In genomic region chr18:46169464-46169941, GRCh38 we compare ENCODE assay signal across 11 cellular contexts.
A peak's percentile ranks its signal among the peaks of the same experiment; 100 is the strongest.
DNase-seq lines count a peak whose midpoint lies in the region; ATAC-seq, FAIRE-seq and TF ChIP-seq lines count a peak whose summit lies in the region.
"Had no signal": no experiment of that assay in that cellular context is flagged by ENCODE, and none has a peak within 500 bp of the region (broad histone marks: within the 10 kb centered on the region; RNA-seq: fewer than 3 reads in every experiment).

No MANE protein-coding gene starts in this region.

- DNase-seq in CD4-positive, CD25-positive, alpha-beta regulatory T cell: no peak
- DNase-seq in astrocyte (ENCODE audit: low read depth): peak; percentile 78
- DNase-seq in memory B cell (ENCODE audit: low spot score in 2 of 2): no peak
- DNase-seq in NCI-H1105 (lab: John Stamatoyannopoulos, UW): no peak
- DNase-seq in inferior parietal cortex (ENCODE audit: extremely low spot score): no peak
- DNase-seq in posterior cingulate gyrus: no peak
- DNase-seq: heart left ventricle, NCI-H345 had no signal

- no peak overlapping the region for H3K27ac ChIP-seq in CD4-positive, CD25-positive, alpha-beta regulatory T cell (ENCODE audit: insufficient read depth, low read length, poor library complexity, severe bottlenecking)
- H3K27ac ChIP-seq in astrocyte (ENCODE audit: low read depth, low read length): peak overlapping the region; percentile 2
- H3K27ac ChIP-seq: heart left ventricle had no signal

- H3K27ac Mint-ChIP-seq in CD4-positive, CD25-positive, alpha-beta regulatory T cell: peak overlapping the region in 2 of 3 donors; percentile 25 to 27
- H3K27ac Mint-ChIP-seq in IgD-negative memory B cell: peak overlapping the region; percentile 35 to 94 (median 70)
- H3K27ac Mint-ChIP-seq in astrocyte (ENCODE audit: unreplicated experiment): peak overlapping the region; percentile 62
- peak overlapping the region; percentile 78 for H3K27ac Mint-ChIP-seq in memory B cell

- H3K4me3 Mint-ChIP-seq in CD4-positive, CD25-positive, alpha-beta regulatory T cell: peak overlapping the region in 1 of 4 donors; percentile 64
- H3K4me3 Mint-ChIP-seq in IgD-negative memory B cell (peak overlapping the region in 2 of 4 donors; percentile 33 to 50), astrocyte (ENCODE audit: unreplicated experiment) (no peak overlapping the region), memory B cell (no peak overlapping the region)

- no peaks in the 10 kb centered on the region for H3K9me3 ChIP-seq in CD4-positive, CD25-positive, alpha-beta regulatory T cell (ENCODE audit: control insufficient read depth in 2 of 2, low read length in 2 of 2)
- H3K9me3 ChIP-seq in astrocyte (ENCODE audit: insufficient read depth, low read depth, low read length): no peaks in the 10 kb centered on the region
- H3K9me3 ChIP-seq: heart left ventricle had no signal

- no peak for FAIRE-seq in astrocyte (lab: Jason Lieb, UNC)
- FAIRE-seq: TTC549 had no signal

- peaks cover 1% of the 10 kb centered on the region for H3K27me3 ChIP-seq in CD4-positive, CD25-positive, alpha-beta regulatory T cell (ENCODE audit: control insufficient read depth, insufficient read depth, low read length)
- H3K27me3 ChIP-seq in astrocyte (ENCODE audit: insufficient read depth, low read length): no peaks in the 10 kb centered on the region
- H3K27me3 ChIP-seq: heart left ventricle had no signal

- TF ChIP-seq CTCF in astrocyte (IDR thresholded peaks at IDR 0.05; ENCODE audit: insufficient read depth, low read depth, low read length): no peak

- no peak for ATAC-seq in CD4-positive, CD25-positive, alpha-beta regulatory T cell (ENCODE audit: low read depth in 2 of 2)
- ATAC-seq in memory B cell (ENCODE audit: low read depth) (no peak), HG02588 (IDR thresholded peaks at IDR 0.05; ENCODE audit: unreplicated experiment) (no peak)
- ATAC-seq: heart left ventricle had no signal

- no peaks in the 10 kb centered on the region for H3K9me3 Mint-ChIP-seq in CD4-positive, CD25-positive, alpha-beta regulatory T cell
- peaks cover 0 to 3% (median 0%) of the 10 kb centered on the region in 3 donors for H3K9me3 Mint-ChIP-seq in IgD-negative memory B cell
- peaks cover 4% of the 10 kb centered on the region for H3K9me3 Mint-ChIP-seq in astrocyte (ENCODE audit: unreplicated experiment)
- no peaks in the 10 kb centered on the region for H3K9me3 Mint-ChIP-seq in memory B cell

- peaks cover 2% of the 10 kb centered on the region for H4K20me1 ChIP-seq in astrocyte (ENCODE audit: insufficient read depth, low read length)

- H3K27me3 Mint-ChIP-seq in CD4-positive, CD25-positive, alpha-beta regulatory T cell: no peaks in the 10 kb centered on the region
- H3K27me3 Mint-ChIP-seq in IgD-negative memory B cell (no peaks in the 10 kb centered on the region), astrocyte (ENCODE audit: low read depth, unreplicated experiment) (no peaks in the 10 kb centered on the region), memory B cell (no peaks in the 10 kb centered on the region)

- peaks cover 6% of the 10 kb centered on the region for H3K79me2 ChIP-seq in astrocyte (ENCODE audit: insufficient read depth, low read length)

- peak overlapping the region; percentile 68 for H2AFZ ChIP-seq in astrocyte (ENCODE audit: low read depth, low read length)

- H3K36me3 ChIP-seq in CD4-positive, CD25-positive, alpha-beta regulatory T cell (ENCODE audit: control insufficient read depth, insufficient read depth, low read length): no peaks in the 10 kb centered on the region
- H3K36me3 ChIP-seq in astrocyte (ENCODE audit: insufficient read depth, low read length): no peaks in the 10 kb centered on the region
- H3K36me3 ChIP-seq: heart left ventricle had no signal

- peaks cover 3% of the 10 kb centered on the region for H3K4me1 ChIP-seq in CD4-positive, CD25-positive, alpha-beta regulatory T cell (ENCODE audit: control insufficient read depth, insufficient read depth, low read length, poor library complexity, severe bottlenecking)
- H3K4me1 ChIP-seq in astrocyte (ENCODE audit: insufficient read depth, low read length): peaks cover 7% of the 10 kb centered on the region

- no peak overlapping the region for H3K9ac ChIP-seq in astrocyte (ENCODE audit: low read length)

- H3K4me3 ChIP-seq in CD4-positive, CD25-positive, alpha-beta regulatory T cell (ENCODE audit: low read depth, low read length): no peak overlapping the region
- no peak overlapping the region for H3K4me3 ChIP-seq in astrocyte (ENCODE audit: insufficient read depth, low read depth, low read length)
- H3K4me3 ChIP-seq: heart left ventricle had no signal

- H3K4me2 ChIP-seq in astrocyte (ENCODE audit: low read length): peak overlapping the region; percentile 13

- peaks cover 0 to 22% (median 14%) of the 10 kb centered on the region in 4 donors for H3K4me1 Mint-ChIP-seq in CD4-positive, CD25-positive, alpha-beta regulatory T cell
- H3K4me1 Mint-ChIP-seq in IgD-negative memory B cell (peaks cover 21 to 30% (median 23%) of the 10 kb centered on the region in 3 donors), astrocyte (ENCODE audit: low read depth, unreplicated experiment) (peaks cover 12% of the 10 kb centered on the region), memory B cell (peaks cover 24% of the 10 kb centered on the region)

- peaks cover 3% of the 10 kb centered on the region for H3K36me3 Mint-ChIP-seq in CD4-positive, CD25-positive, alpha-beta regulatory T cell
- H3K36me3 Mint-ChIP-seq in IgD-negative memory B cell: no peaks in the 10 kb centered on the region
- no peaks in the 10 kb centered on the region for H3K36me3 Mint-ChIP-seq in astrocyte (ENCODE audit: low read depth, unreplicated experiment)
- no peaks in the 10 kb centered on the region for H3K36me3 Mint-ChIP-seq in memory B cell

- intact Hi-C loops in posterior cingulate gyrus (cut with DNase I): no loop called here

Comparison
In these comparisons a context has a peak if more than half of its experiments do, and no peak if none do; other contexts are left out.
1. H3K27ac Mint-ChIP-seq: peak in every context shown above with its lines; median percentile 78 in memory B cell; 70 in IgD-negative memory B cell; 62 in astrocyte; 26 in CD4-positive, CD25-positive, alpha-beta regulatory T cell.